In the genomic region with DNA sequence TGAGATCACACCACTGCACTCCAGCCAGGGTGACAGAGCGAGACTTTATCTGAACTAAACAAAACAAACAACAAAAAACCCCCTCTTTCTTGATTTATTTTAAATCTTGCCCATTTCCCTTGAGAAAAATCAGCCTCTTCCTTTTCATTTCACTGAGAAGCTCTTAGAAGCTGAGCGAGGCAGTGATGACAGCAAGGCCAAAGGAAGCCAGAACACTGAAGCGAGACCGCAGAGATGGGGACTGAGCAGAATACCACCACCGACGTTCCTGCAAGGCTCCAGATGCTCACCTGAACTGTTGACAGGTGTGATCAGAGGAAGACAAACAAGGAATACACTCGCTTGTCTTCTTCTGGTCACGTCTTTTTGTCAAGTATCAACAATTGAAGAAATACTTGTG, we compare ENCODE assay signal across 22 cellular contexts. TPM values are rescaled to one million over a fixed set of nuclear protein-coding genes. Genes with fewer than 3 reads are reported as not detected.
DNase-seq lines count a peak whose midpoint lies in the region; ATAC-seq, FAIRE-seq and TF ChIP-seq lines count a peak whose summit lies in the region.
"Had no signal": no experiment of that assay in that cellular context is flagged by ENCODE, and none has a peak within 500 bp of the region (broad histone marks: within the 10 kb centered on the region; RNA-seq: fewer than 3 reads in every experiment).

No MANE protein-coding gene starts in this region.

- H3K36me3 ChIP-seq in GM12878 (ENCODE audit: control insufficient read depth in 2 of 2, insufficient read depth in 2 of 2, low read length in 1 of 2) = no peaks in the 10 kb centered on the region
- H3K36me3 ChIP-seq in PC-3 (ENCODE audit: low read depth, low read length) = no peaks in the 10 kb centered on the region

- intact Hi-C loops in GM12878 (cut with micrococcal nuclease; ENCODE audit: unreplicated experiment) = no loop called here
- intact Hi-C loops in PC-3 (cut with micrococcal nuclease) = no loop called here

- 25% methylated on average over 8 of the region's 8 CpGs for WGBS in GM12878 (ENCODE audit: insufficient coverage, insufficient replicate concordance, low lambda C conversion rate, missing lambda C conversion rate)

- H2AFZ ChIP-seq in GM12878 (ENCODE audit: control insufficient read depth, low read depth, low read length) = no peak overlapping the region
- no peak overlapping the region for H2AFZ ChIP-seq in PC-3 (ENCODE audit: low read length)

- TF ChIP-seq RAD21 in GM12878 (IDR thresholded peaks at IDR 0.05; ENCODE audit: insufficient read depth, low read depth, low read length) = no peak

- peaks cover 2% of the 10 kb centered on the region; the same call in 1 of the 3 replicates for H3K9me3 ChIP-seq in GM12878 (replicated peaks; ENCODE audit: control insufficient read depth, insufficient read depth, low read length)
- H3K9me3 ChIP-seq in PC-3 (ENCODE audit: low read length) = no peaks in the 10 kb centered on the region

- H3K4me3 ChIP-seq in GM12878 = no peak overlapping the region
- H3K4me3 ChIP-seq in PC-3 (ENCODE audit: low read length) = no peak overlapping the region

- BruUV-seq in GM12878 (replicated peaks; lab: Mats Ljungman, UMichigan) (no TSS peak), PC-3 (replicated peaks; lab: Mats Ljungman, UMichigan) (no TSS peak)

- TF ChIP-seq EP300 in GM12878 (IDR thresholded peaks at IDR 0.05; ENCODE audit: borderline replicate concordance in 1 of 2, control insufficient read depth in 1 of 2, low read depth in 2 of 2, low read length in 2 of 2) = no peak

- ATAC-seq in GM12878 (no peak), GM18861 (IDR thresholded peaks at IDR 0.05; ENCODE audit: unreplicated experiment) (no peak), PC-3 (no peak)

- H3K4me1 ChIP-seq in GM12878 (ENCODE audit: control insufficient read depth, insufficient read depth, low read length) = peaks cover 21% of the 10 kb centered on the region
- no peaks in the 10 kb centered on the region for H3K4me1 ChIP-seq in PC-3 (ENCODE audit: insufficient read depth, low read length)

- DNase-seq in activated CD8-positive, alpha-beta memory T cell treated with anti-CD3 and anti-CD28 coated beads for 24 hours = peak; percentile 48
- no peak for DNase-seq in activated CD8-positive, alpha-beta memory T cell treated with anti-CD3 and anti-CD28 coated beads, Interleukin-2, amount 50 U/mL, for 4 hours
- no peak for DNase-seq in GM12891 (ENCODE audit: insufficient read length, low spot score)
- no peak for DNase-seq in GM12878 (ENCODE audit: low read depth, low spot score)
- DNase-seq in stimulated activated CD8-positive, alpha-beta memory T cell treated with anti-CD3 and anti-CD28 coated beads, Interleukin-4, amount 100 ng/mL, for 48 hours = peak; percentile 4
- no peak for DNase-seq in T-helper 9 cell
- DNase-seq in PC-3 = no peak
- DNase-seq: 8988T, DND-41, GDM1, H9, IMR-90, Kasumi-1, NCI-H1105, NCI-H1694 treated with DMSO at 0.1 percent for 48 hours, NCI-H446, NCI-H748 treated with DMSO at 0.1 percent for 48 hours, OCI-M1, RPMI8226, SIG-M5 had no signal

- H3K9me2 ChIP-seq in PC-3 (replicated peaks; ENCODE audit: low read length) = no peaks in the 10 kb centered on the region

- no peaks in the 10 kb centered on the region for H4K20me1 ChIP-seq in GM12878 (ENCODE audit: control insufficient read depth, insufficient read depth)
- H4K20me1 ChIP-seq in PC-3 (ENCODE audit: low read length) = no peaks in the 10 kb centered on the region

- H3K9ac ChIP-seq in GM12878 (ENCODE audit: control insufficient read depth, insufficient read depth, low read length) = no peak overlapping the region
- H3K9ac ChIP-seq in PC-3 (ENCODE audit: low read length) = no peak overlapping the region

- SMC1A ChIA-PET in GM12878 (lab: Charles Lee; ENCODE audit: uncharacterized antibody, unreplicated experiment) = no interaction called here

- TF ChIP-seq CTCF in GM12878 (IDR thresholded peaks at IDR 0.05 in 2 of 3, conservative IDR thresholded peaks at IDR 0.05 in 1 of 3; ENCODE audit: control insufficient read depth in 2 of 3, extremely low read depth in 1 of 3, insufficient read depth in 1 of 3, low read depth in 3 of 3, low read length in 3 of 3) (no peak), PC-3 (conservative IDR thresholded peaks at IDR 0.05; ENCODE audit: low read depth, low read length) (no peak)

- CTCF ChIA-PET in GM12878 (lab: Yijun Ruan, JAX) (interaction anchor here (1.2 kb wide), 1 partner anchor 49 kb away, joined by 3 read pairs; no protein-coding TSS in a partner anchor), PC-3 (lab: Charles Lee) (no interaction called here)

- RAD21 ChIA-PET in GM12878 (lab: Charles Lee; ENCODE audit: unreplicated experiment) = interaction anchor here (1.1 kb wide), 1 partner anchor 28 kb away, joined by 3 read pairs; no protein-coding TSS in a partner anchor

- H3K27me3 ChIP-seq in GM12878 (replicated peaks in 1 of 2; ENCODE audit: control insufficient read depth in 2 of 2, insufficient read depth in 2 of 2, low read length in 1 of 2) = no peaks in the 10 kb centered on the region
- H3K27me3 ChIP-seq in PC-3 (ENCODE audit: low read length) = peaks cover 56% of the 10 kb centered on the region

- no peaks in the 10 kb centered on the region for H3F3A ChIP-seq in PC-3 (ENCODE audit: low read length, unreplicated experiment)

- POLR2A ChIA-PET in GM12878 (lab: Charles Lee) (no interaction called here), PC-3 (lab: Charles Lee; ENCODE audit: unreplicated experiment) (no interaction called here)

- no peaks in the 10 kb centered on the region for H3K79me2 ChIP-seq in GM12878 (ENCODE audit: control insufficient read depth, insufficient read depth, low read length)
- no peaks in the 10 kb centered on the region for H3K79me2 ChIP-seq in PC-3 (ENCODE audit: low read length)

- TF ChIP-seq POLR2A in GM12891 (IDR thresholded peaks at IDR 0.05; ENCODE audit: low read depth, low read length) (no peak), GM12878 (IDR thresholded peaks at IDR 0.05; ENCODE audit: low read depth, low read length) (no peak)

- FAIRE-seq in GM12891 (lab: Jason Lieb, UNC) (peak; percentile 48), GM12878 (lab: Jason Lieb, UNC) (no peak)

- H3K4me2 ChIP-seq in GM12878 (ENCODE audit: control insufficient read depth, insufficient read depth) = no peak overlapping the region
- no peak overlapping the region for H3K4me2 ChIP-seq in PC-3 (ENCODE audit: low read length)

- in situ Hi-C loops in GM12878 (cut with MboI) = no loop called here

- H3K27ac ChIP-seq in GM12878 (ENCODE audit: control insufficient read depth, insufficient read depth) = no peak overlapping the region
- no peak overlapping the region for H3K27ac ChIP-seq in PC-3 (ENCODE audit: low read length)

TF ChIP-seq in GM12891, 5 proteins besides CTCF, POLR2A, EP300 and RAD21:
- TF ChIP-seq POU2F2 (IDR thresholded peaks at IDR 0.05; ENCODE audit: low read depth, low read length) = no peak
- no peak for TF ChIP-seq SPI1 (IDR thresholded peaks at IDR 0.05; ENCODE audit: low read depth, low read length)
- TF ChIP-seq PAX5 (IDR thresholded peaks at IDR 0.05; ENCODE audit: insufficient read depth, low read length, severe bottlenecking) = no peak
- TF ChIP-seq TAF1 (IDR thresholded peaks at IDR 0.05; ENCODE audit: low read depth, low read length) = no peak
- no peak for TF ChIP-seq POLR2AphosphoS5 (IDR thresholded peaks at IDR 0.05; ENCODE audit: low read depth, low read length)

TF ChIP-seq in GM12878, 131 proteins besides CTCF, POLR2A, EP300 and RAD21:
- peak; percentile 48 for TF ChIP-seq RUNX3 (IDR thresholded peaks at IDR 0.05; ENCODE audit: low read length)
- TF ChIP-seq, protein P1, sequence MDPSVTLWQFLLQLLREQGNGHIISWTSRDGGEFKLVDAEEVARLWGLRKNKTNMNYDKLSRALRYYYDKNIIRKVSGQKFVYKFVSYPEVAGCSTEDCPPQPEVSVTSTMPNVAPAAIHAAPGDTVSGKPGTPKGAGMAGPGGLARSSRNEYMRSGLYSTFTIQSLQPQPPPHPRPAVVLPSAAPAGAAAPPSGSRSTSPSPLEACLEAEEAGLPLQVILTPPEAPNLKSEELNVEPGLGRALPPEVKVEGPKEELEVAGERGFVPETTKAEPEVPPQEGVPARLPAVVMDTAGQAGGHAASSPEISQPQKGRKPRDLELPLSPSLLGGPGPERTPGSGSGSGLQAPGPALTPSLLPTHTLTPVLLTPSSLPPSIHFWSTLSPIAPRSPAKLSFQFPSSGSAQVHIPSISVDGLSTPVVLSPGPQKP (IDR thresholded peaks at IDR 0.05; ENCODE audit: low read depth, low read length) = no peak

RNA-seq across cellular contexts. Expression of a gene that starts 30.5 kb away (rescaled TPM):
- polyA plus RNA-seq in GM12891 (2012; ENCODE audit: low read depth, missing spikeins) = 111 TPM
- total RNA-seq in GM12878 (2013; cell fraction: nucleolus; rRNA removed) = 220 and 236 TPM in 2 replicates
- total RNA-seq in GM12878 (2014; rRNA removed) (229 and 237 TPM in 2 replicates), GM12878 (2014; rRNA removed; fragmentation: Illumina TruSeq; extraction: Trizol) (164 and 167 TPM in 2 replicates), GM12878 (2021) (181 and 191 TPM in 2 replicates), PC-3 (2014; rRNA removed) (not detected in 2 replicates)
- 62.7 TPM for polyA plus RNA-seq in GM12878 (2011; ENCODE audit: low read depth)
- polyA plus RNA-seq in GM12878 (2011; rRNA removed) (220 and 328 TPM in 2 replicates), GM12878 (2014; fragmentation: Illumina TruSeq; extraction: Trizol) (181 and 269 TPM in 2 replicates), GM12878 (2014; fragmentation: Nextera tagmentation; extraction: Ambion mirVana) (10 to 100 TPM; 17.1 to 34.5 TPM), GM12878 (2014; rRNA removed) (179 and 194 TPM in 2 replicates), GM12878 (2016; fragmentation: Nextera tagmentation; extraction: Ambion mirVana) (100 to 1,000 TPM; 104 to 121 TPM)
- polyA plus RNA-seq in GM12878 (2011; cell fraction: cytosol; rRNA removed) = 175 and 263 TPM in 2 replicates
- 312 and 314 TPM in 2 replicates for polyA plus RNA-seq in GM12878 (2011; cell fraction: nucleus; rRNA removed)
- 116 and 131 TPM in 2 replicates for polyA plus RNA-seq in GM12878 (2012)
- 201 and 208 TPM in 2 replicates for polyA minus RNA-seq in GM12878 (2011; rRNA and poly(A)+ RNA removed)
- 109 and 123 TPM in 2 replicates for polyA minus RNA-seq in GM12878 (2011; cell fraction: cytosol; rRNA and poly(A)+ RNA removed)
- polyA minus RNA-seq in GM12878 (2011; cell fraction: nucleus; rRNA and poly(A)+ RNA removed) = 155 and 194 TPM in 2 replicates
- total RNA-seq: IMR-90 had no signal
- polyA plus RNA-seq: BJ, IMR-90 had no signal

Comparison
In these comparisons a context has a peak if more than half of its experiments do, and no peak if none do; other contexts are left out.
1. DNase-seq: peak in activated CD8-positive, alpha-beta memory T cell treated with anti-CD3 and anti-CD28 coated beads for 24 hours (single experiment) and stimulated activated CD8-positive, alpha-beta memory T cell treated with anti-CD3 and anti-CD28 coated beads, Interleukin-4, amount 100 ng/mL, for 48 hours (single experiment); none in activated CD8-positive, alpha-beta memory T cell treated with anti-CD3 and anti-CD28 coated beads, Interleukin-2, amount 50 U/mL, for 4 hours (single experiment), GM12891 (single experiment), GM12878 (single experiment), T-helper 9 cell (single experiment) and PC-3 (single experiment).
2. RNA of a gene that starts 30.5 kb away (total RNA-seq): 164 to 237 TPM in GM12878; not detected in PC-3; every median in the first group is over 100 times any median in the second.